ENCODE assay signal across 11 cellular contexts in genomic region chr11:12581923-12582322, GRCh38.
DNase-seq lines count a peak whose midpoint lies in the region; FAIRE-seq and TF ChIP-seq lines count a peak whose summit lies in the region.
"Had no signal": no experiment of that assay in that cellular context is flagged by ENCODE, and none has a peak within 500 bp of the region (broad histone marks: within the 10 kb centered on the region; RNA-seq: fewer than 3 reads in every experiment).

No MANE protein-coding gene starts in this region.

- FAIRE-seq in H54 (lab: Jason Lieb, UNC), result peak; percentile 100

- DNase-seq in AG08395 (ENCODE audit: low spot score) (peak; percentile 75), H54 (ENCODE audit: insufficient read length, low spot score) (peak; percentile 44), SK-N-DZ (ENCODE audit: low spot score) (peak; percentile 25), iPS-NIHi7 (ENCODE audit: extremely low spot score) (peak; percentile 30), DMS114 treated with DMSO at 0.1 percent for 48 hours (lab: John Stamatoyannopoulos, UW; ENCODE audit: unreplicated experiment) (no peak), NCI-H128 (lab: John Stamatoyannopoulos, UW; ENCODE audit: unreplicated experiment) (no peak)
- DNase-seq in activated T-cell treated with anti-CD3 and anti-CD28 coated beads, Interleukin-2, amount 50 U/mL, for 48 hours, result no peak
- DNase-seq in NK-92 treated with Interleukin-12 subunit alpha and Interleukin-12 subunit beta, amount 100 ng/mL, for 24 hours (lab: John Stamatoyannopoulos, UW), result no peak
- DNase-seq: activated CD4-positive, alpha-beta T cell treated with anti-CD3 and anti-CD28 coated beads, Interleukin-2, amount 10 ng/mL, durations not matched to agents 7 days and 5 days; MM.1S; naive thymus-derived CD4-positive, alpha-beta T cell had no signal

- TF ChIP-seq POLR2A in H54 (IDR thresholded peaks at IDR 0.05; ENCODE audit: low read depth, low read length), result no peak

Comparison
In these comparisons a context has a peak if more than half of its experiments do, and no peak if none do; other contexts are left out.
1. DNase-seq: peak in AG08395 (single experiment), H54 (single experiment), SK-N-DZ (single experiment) and iPS-NIHi7 (single experiment); none in activated T-cell treated with anti-CD3 and anti-CD28 coated beads, Interleukin-2, amount 50 U/mL, for 48 hours (0 of 2), DMS114 treated with DMSO at 0.1 percent for 48 hours (single experiment), NCI-H128 (single experiment) and NK-92 treated with Interleukin-12 subunit alpha and Interleukin-12 subunit beta, amount 100 ng/mL, for 24 hours (single experiment).